Comparison of ENCODE assay signal across 25 cellular contexts in genomic region chr3:59555593-59556315, GRCh38.
DNase-seq lines count a peak whose midpoint lies in the region; ATAC-seq, FAIRE-seq and TF ChIP-seq lines count a peak whose summit lies in the region.
"Had no signal": no experiment of that assay in that cellular context is flagged by ENCODE, and none has a peak within 500 bp of the region (broad histone marks: within the 10 kb centered on the region; RNA-seq: fewer than 3 reads in every experiment).

No MANE protein-coding gene starts in this region.

- FAIRE-seq in A549 (lab: Jason Lieb, UNC): no peak
- FAIRE-seq: endometrium had no signal

- H3K27me3 ChIP-seq in GM23248 (replicated peaks; ENCODE audit: insufficient read depth) (no peaks in the 10 kb centered on the region), lower lobe of right lung (ENCODE audit: low read depth) (no peaks in the 10 kb centered on the region)
- H3K27me3 ChIP-seq: gastrocnemius medialis, sigmoid colon had no signal

- H3F3A ChIP-seq in GM23248 (ENCODE audit: insufficient read depth): peaks cover 33% of the 10 kb centered on the region

- H3K4me3 ChIP-seq in A549: no peak overlapping the region
- H3K4me3 ChIP-seq in GM23248: no peak overlapping the region
- no peak overlapping the region for H3K4me3 ChIP-seq in fibroblast of pulmonary artery (replicated peaks; ENCODE audit: low read depth, low read length)
- no peak overlapping the region for H3K4me3 ChIP-seq in lower lobe of right lung
- H3K4me3 ChIP-seq: gastrocnemius medialis, sigmoid colon had no signal

- H4K20me1 ChIP-seq in GM23248 (ENCODE audit: insufficient read depth): no peaks in the 10 kb centered on the region

- TF ChIP-seq POLR2A in A549 (IDR thresholded peaks at IDR 0.05; ENCODE audit: low read length): no peak

- DNase-seq in A549 (ENCODE audit: low read depth in 1 of 2, low spot score in 1 of 2): no peak
- peak; percentile 83 for DNase-seq in GM23248
- DNase-seq in amniotic epithelial cell (ENCODE audit: low read depth): peak; percentile 84
- peak; percentile 41 for DNase-seq in fibroblast of pulmonary artery (ENCODE audit: low read depth)
- no peak for DNase-seq in HK-2 (ENCODE audit: unreplicated experiment)
- DNase-seq in lower lobe of right lung: no peak
- DNase-seq in COLO668 (lab: John Stamatoyannopoulos, UW; ENCODE audit: unreplicated experiment): no peak
- DNase-seq: activated CD4-positive, alpha-beta memory T cell treated with anti-CD3 and anti-CD28 coated beads, Interleukin-2, amount 10 ng/mL, durations not matched to agents 7 days and 5 days; activated CD4-positive, CD25-positive, alpha-beta regulatory T cell; activated naive CD4-positive, alpha-beta T cell treated with anti-CD3 and anti-CD28 coated beads, Interleukin-2, amount 10 ng/mL, durations not matched to agents 7 days and 5 days; activated T-cell treated with anti-CD3 and anti-CD28 coated beads for 4 hours; cortex of kidney; DMS79 treated with DMSO at 0.1 percent for 48 hours; gastrocnemius medialis; mesendoderm; naive B cell; NCI-H1105; NCI-H2081 treated with DMSO at 0.1 percent for 48 hours; NCI-H446 treated with DMSO at 0.1 percent for 48 hours; sigmoid colon; stimulated activated naive B cell treated with anti-CD40 and anti-IgM and Interleukin-4, amounts not matched to agents 10 μg/mL and 1 μg/mL and 100 μg/mL, for 72 hours; T-helper 9 cell had no signal

- WGBS in A549 (ENCODE audit: missing lambda C conversion rate): 44% methylated on average over 6 of the region's 6 CpGs
- WGBS in GM23248 (ENCODE audit: low coverage in 1 of 2, low lambda C conversion rate in 2 of 2, missing lambda C conversion rate in 2 of 2), 2 experiments: 62% methylated on average over 6 of the region's 6 CpGs

- intact Hi-C loops in lower lobe of right lung (cut with DNase I): no loop called here

- CTCF ChIA-PET in A549 (lab: Yijun Ruan, JAX): no interaction called here

- no peaks in the 10 kb centered on the region for H3K79me2 ChIP-seq in GM23248 (ENCODE audit: insufficient read depth)
- H3K79me2 ChIP-seq: parathyroid adenoma had no signal

- H3K36me3 ChIP-seq in GM23248 (ENCODE audit: low read depth): no peaks in the 10 kb centered on the region
- H3K36me3 ChIP-seq in lower lobe of right lung: no peaks in the 10 kb centered on the region
- H3K36me3 ChIP-seq: gastrocnemius medialis, sigmoid colon had no signal

- H3K9ac ChIP-seq in GM23248: no peak overlapping the region
- H3K9ac ChIP-seq: parathyroid adenoma had no signal

- TF ChIP-seq EP300 in A549 (IDR thresholded peaks at IDR 0.05): no peak

- in situ Hi-C loops in GM23248 (cut with MboI): no loop called here

- TF ChIP-seq RAD21 in A549 (conservative IDR thresholded peaks at IDR 0.05 in 1 of 2, IDR thresholded peaks at IDR 0.05 in 1 of 2): no peak

- no peaks in the 10 kb centered on the region; the same call in 1 of the 2 replicates for H3K9me2 ChIP-seq in GM23248 (ENCODE audit: insufficient read depth)

- POLR2A ChIA-PET in A549 (lab: Yijun Ruan, JAX): no interaction called here

- ATAC-seq in A549 (no peak), lower lobe of right lung (no peak), HG03439 (IDR thresholded peaks at IDR 0.05; ENCODE audit: unreplicated experiment) (no peak)
- ATAC-seq: gastrocnemius medialis; stimulated activated naive B cell treated with anti-CD40 and anti-IgM and Interleukin-4, amounts not matched to agents 10 μg/mL and 1 μg/mL and 100 μg/mL, for 72 hours had no signal

- H3K4me1 ChIP-seq in A549: peaks cover 12% of the 10 kb centered on the region
- peaks cover 22% of the 10 kb centered on the region for H3K4me1 ChIP-seq in GM23248 (ENCODE audit: insufficient read depth)
- H3K4me1 ChIP-seq in lower lobe of right lung: no peaks in the 10 kb centered on the region
- H3K4me1 ChIP-seq: gastrocnemius medialis, parathyroid adenoma, sigmoid colon had no signal

- H3K9me3 ChIP-seq in A549: no peaks in the 10 kb centered on the region
- H3K9me3 ChIP-seq in GM23248 (ENCODE audit: low read depth): no peaks in the 10 kb centered on the region
- no peaks in the 10 kb centered on the region for H3K9me3 ChIP-seq in lower lobe of right lung
- H3K9me3 ChIP-seq: gastrocnemius medialis, sigmoid colon had no signal

- no peak overlapping the region for H2AFZ ChIP-seq in GM23248
- H2AFZ ChIP-seq: parathyroid adenoma had no signal

- TF ChIP-seq CTCF in A549 (IDR thresholded peaks at IDR 0.05): no peak
- TF ChIP-seq CTCF in fibroblast of pulmonary artery (IDR thresholded peaks at IDR 0.05; ENCODE audit: low read length, missing control alignments): no peak
- TF ChIP-seq CTCF in lower lobe of right lung (IDR thresholded peaks at IDR 0.05): no peak

- peak overlapping the region; percentile 24 to 26; a peak in 1 of 6 replicates for H3K27ac ChIP-seq in A549
- H3K27ac ChIP-seq in GM23248: peak overlapping the region; percentile 52
- no peak overlapping the region for H3K27ac ChIP-seq in lower lobe of right lung
- H3K27ac ChIP-seq: gastrocnemius medialis, parathyroid adenoma, sigmoid colon had no signal

- H3K4me2 ChIP-seq in A549 (no peak overlapping the region), GM23248 (ENCODE audit: unreplicated experiment) (peak overlapping the region; percentile 8)

TF ChIP-seq in A549, 52 proteins besides CTCF, POLR2A, EP300 and RAD21:
- no peak for TF ChIP-seq PHF8 (IDR thresholded peaks at IDR 0.05; ENCODE audit: borderline replicate concordance, low read depth)
- TF ChIP-seq EHF (CRISPR knock-in tag; IDR thresholded peaks at IDR 0.05): no peak
- no peak for TF ChIP-seq HOXA7 (CRISPR knock-in tag; IDR thresholded peaks at IDR 0.05)
- no peak for TF ChIP-seq CHD2 (IDR thresholded peaks at IDR 0.05; ENCODE audit: low read length, partially characterized antibody)

Comparison
In these comparisons a context has a peak if more than half of its experiments do, and no peak if none do; other contexts are left out.
1. DNase-seq: peak in GM23248 (single experiment), amniotic epithelial cell (single experiment) and fibroblast of pulmonary artery (single experiment); none in A549 (0 of 2), HK-2 (single experiment), lower lobe of right lung (single experiment) and COLO668 (single experiment).